1 cellular context compared by ENCODE assay signal in the genomic region with DNA sequence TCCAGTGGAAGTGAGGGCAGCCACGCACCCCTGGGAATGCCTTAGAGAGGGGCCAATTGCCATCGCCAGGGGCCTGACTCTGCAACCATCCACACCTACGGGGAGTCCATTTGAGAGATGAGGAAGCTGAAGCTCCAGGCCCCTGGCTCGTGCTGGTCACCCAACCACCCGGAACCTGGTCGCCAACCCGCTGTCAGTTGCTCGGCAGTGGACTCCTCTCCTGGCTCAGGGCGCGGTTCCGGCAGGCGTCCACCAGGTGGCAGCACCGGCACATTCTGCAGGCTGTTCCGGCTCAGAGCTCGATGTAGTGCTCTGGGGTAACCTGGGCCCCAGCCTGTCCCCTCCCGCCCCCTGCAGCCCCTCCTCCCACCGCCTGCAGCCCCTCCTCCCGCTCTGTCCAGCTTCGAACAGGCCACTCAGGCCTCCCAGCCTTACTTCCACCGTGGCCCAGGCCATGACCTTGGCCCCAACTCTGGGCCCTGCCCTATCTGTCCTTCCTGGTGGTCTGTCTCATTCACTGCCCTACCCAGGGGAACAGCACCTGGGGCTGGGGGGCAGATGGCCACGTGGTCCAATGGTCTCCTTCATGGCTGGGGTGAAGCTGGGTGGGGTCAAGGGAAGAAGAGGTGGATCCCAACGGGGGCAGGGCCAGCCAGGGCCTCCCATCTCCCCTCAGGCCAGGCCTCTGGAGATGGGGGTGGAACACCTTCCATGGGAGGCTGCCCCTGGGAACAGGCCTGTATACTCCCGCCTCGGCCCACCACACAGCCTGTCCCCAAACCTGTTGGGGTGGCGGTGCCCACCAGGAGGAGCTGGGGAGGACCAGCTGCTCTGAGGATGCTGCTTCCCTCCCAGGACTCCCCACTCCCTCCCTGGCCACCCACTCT.
TF ChIP-seq lines count a peak whose summit lies in the region.

No MANE protein-coding gene starts in this region.

TF ChIP-seq in HepG2, 621 proteins besides CTCF, POLR2A, EP300 and RAD21 (continued from another document and continues in another):
- TF ChIP-seq, protein P1, sequence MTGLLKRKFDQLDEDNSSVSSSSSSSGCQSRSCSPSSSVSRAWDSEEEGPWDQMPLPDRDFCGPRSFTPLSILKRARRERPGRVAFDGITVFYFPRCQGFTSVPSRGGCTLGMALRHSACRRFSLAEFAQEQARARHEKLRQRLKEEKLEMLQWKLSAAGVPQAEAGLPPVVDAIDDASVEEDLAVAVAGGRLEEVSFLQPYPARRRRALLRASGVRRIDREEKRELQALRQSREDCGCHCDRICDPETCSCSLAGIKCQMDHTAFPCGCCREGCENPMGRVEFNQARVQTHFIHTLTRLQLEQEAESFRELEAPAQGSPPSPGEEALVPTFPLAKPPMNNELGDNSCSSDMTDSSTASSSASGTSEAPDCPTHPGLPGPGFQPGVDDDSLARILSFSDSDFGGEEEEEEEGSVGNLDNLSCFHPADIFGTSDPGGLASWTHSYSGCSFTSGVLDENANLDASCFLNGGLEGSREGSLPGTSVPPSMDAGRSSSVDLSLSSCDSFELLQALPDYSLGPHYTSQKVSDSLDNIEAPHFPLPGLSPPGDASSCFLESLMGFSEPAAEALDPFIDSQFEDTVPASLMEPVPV (CRISPR knock-in tag; IDR thresholded peaks at IDR 0.05), result no peak; the same call in 1 of the 2 replicates
- TF ChIP-seq, protein P2, sequence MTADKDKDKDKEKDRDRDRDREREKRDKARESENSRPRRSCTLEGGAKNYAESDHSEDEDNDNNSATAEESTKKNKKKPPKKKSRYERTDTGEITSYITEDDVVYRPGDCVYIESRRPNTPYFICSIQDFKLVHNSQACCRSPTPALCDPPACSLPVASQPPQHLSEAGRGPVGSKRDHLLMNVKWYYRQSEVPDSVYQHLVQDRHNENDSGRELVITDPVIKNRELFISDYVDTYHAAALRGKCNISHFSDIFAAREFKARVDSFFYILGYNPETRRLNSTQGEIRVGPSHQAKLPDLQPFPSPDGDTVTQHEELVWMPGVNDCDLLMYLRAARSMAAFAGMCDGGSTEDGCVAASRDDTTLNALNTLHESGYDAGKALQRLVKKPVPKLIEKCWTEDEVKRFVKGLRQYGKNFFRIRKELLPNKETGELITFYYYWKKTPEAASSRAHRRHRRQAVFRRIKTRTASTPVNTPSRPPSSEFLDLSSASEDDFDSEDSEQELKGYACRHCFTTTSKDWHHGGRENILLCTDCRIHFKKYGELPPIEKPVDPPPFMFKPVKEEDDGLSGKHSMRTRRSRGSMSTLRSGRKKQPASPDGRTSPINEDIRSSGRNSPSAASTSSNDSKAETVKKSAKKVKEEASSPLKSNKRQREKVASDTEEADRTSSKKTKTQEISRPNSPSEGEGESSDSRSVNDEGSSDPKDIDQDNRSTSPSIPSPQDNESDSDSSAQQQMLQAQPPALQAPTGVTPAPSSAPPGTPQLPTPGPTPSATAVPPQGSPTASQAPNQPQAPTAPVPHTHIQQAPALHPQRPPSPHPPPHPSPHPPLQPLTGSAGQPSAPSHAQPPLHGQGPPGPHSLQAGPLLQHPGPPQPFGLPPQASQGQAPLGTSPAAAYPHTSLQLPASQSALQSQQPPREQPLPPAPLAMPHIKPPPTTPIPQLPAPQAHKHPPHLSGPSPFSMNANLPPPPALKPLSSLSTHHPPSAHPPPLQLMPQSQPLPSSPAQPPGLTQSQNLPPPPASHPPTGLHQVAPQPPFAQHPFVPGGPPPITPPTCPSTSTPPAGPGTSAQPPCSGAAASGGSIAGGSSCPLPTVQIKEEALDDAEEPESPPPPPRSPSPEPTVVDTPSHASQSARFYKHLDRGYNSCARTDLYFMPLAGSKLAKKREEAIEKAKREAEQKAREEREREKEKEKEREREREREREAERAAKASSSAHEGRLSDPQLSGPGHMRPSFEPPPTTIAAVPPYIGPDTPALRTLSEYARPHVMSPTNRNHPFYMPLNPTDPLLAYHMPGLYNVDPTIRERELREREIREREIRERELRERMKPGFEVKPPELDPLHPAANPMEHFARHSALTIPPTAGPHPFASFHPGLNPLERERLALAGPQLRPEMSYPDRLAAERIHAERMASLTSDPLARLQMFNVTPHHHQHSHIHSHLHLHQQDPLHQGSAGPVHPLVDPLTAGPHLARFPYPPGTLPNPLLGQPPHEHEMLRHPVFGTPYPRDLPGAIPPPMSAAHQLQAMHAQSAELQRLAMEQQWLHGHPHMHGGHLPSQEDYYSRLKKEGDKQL (CRISPR knock-in tag; IDR thresholded peaks at IDR 0.05; ENCODE audit: low read depth), result no peak
- TF ChIP-seq FOXK2 (IDR thresholded peaks at IDR 0.05) (no peak), NCOA1 (CRISPR knock-in tag; IDR thresholded peaks at IDR 0.05) (0 out of 2 replicates have a peak, but pooled peaks have one; percentile 3), ZNF577 (CRISPR knock-in tag; IDR thresholded peaks at IDR 0.05; ENCODE audit: borderline replicate concordance, low read depth) (no peak), KLF11 (CRISPR knock-in tag; IDR thresholded peaks at IDR 0.05) (no peak), EEA1 (CRISPR knock-in tag; IDR thresholded peaks at IDR 0.05; ENCODE audit: borderline replicate concordance) (no peak), BRD4 (CRISPR knock-in tag; IDR thresholded peaks at IDR 0.05) (0 out of 2 replicates have a peak, but pooled peaks have one; percentile 37), FOXM1 (CRISPR knock-in tag; IDR thresholded peaks at IDR 0.05) (no peak), SSRP1 (CRISPR knock-in tag; IDR thresholded peaks at IDR 0.05) (peak; percentile 76; the same call in 1 of the 2 replicates), ZNF329 (CRISPR knock-in tag; IDR thresholded peaks at IDR 0.05; ENCODE audit: low read depth) (no peak), ERF (CRISPR knock-in tag; IDR thresholded peaks at IDR 0.05) (no peak; the same call in 1 of the 2 replicates), SRF (IDR thresholded peaks at IDR 0.05; ENCODE audit: low read depth, low read length) (no peak), PAX8 (CRISPR knock-in tag; IDR thresholded peaks at IDR 0.05; ENCODE audit: borderline replicate concordance) (no peak), XBP1 (CRISPR knock-in tag; IDR thresholded peaks at IDR 0.05) (no peak), ZNF232 (CRISPR knock-in tag; IDR thresholded peaks at IDR 0.05; ENCODE audit: borderline replicate concordance) (no peak), KDM5B (CRISPR knock-in tag; IDR thresholded peaks at IDR 0.05; ENCODE audit: borderline replicate concordance) (peak; percentile 20; the same call in 1 of the 2 replicates), ZNF431 (CRISPR knock-in tag; IDR thresholded peaks at IDR 0.05; ENCODE audit: borderline replicate concordance, low read depth) (0 out of 2 replicates have a peak, but pooled peaks have one; percentile 34), AHR (CRISPR knock-in tag; IDR thresholded peaks at IDR 0.05) (0 out of 2 replicates have a peak, but pooled peaks have one; percentile 16), IKZF1 (IDR thresholded peaks at IDR 0.05) (no peak), ZBTB42 (CRISPR knock-in tag; IDR thresholded peaks at IDR 0.05) (no peak), U2AF2 (IDR thresholded peaks at IDR 0.05; ENCODE audit: low read depth, low read length) (no peak), ZNF724P (CRISPR knock-in tag; IDR thresholded peaks at IDR 0.05; ENCODE audit: borderline replicate concordance) (peak; percentile 94), DPF2 (CRISPR knock-in tag; IDR thresholded peaks at IDR 0.05; ENCODE audit: borderline replicate concordance, low read depth) (no peak), MEIS1 (CRISPR knock-in tag; IDR thresholded peaks at IDR 0.05; ENCODE audit: borderline replicate concordance) (peak; percentile 18; the same call in 1 of the 2 replicates), ZSCAN29 (CRISPR knock-in tag; conservative IDR thresholded peaks at IDR 0.05) (no peak), TAF15 (IDR thresholded peaks at IDR 0.05; ENCODE audit: low read depth, low read length, poor library complexity, severe bottlenecking) (no peak), ZNF205 (CRISPR knock-in tag; IDR thresholded peaks at IDR 0.05) (peak; percentile 22; the same call in 1 of the 2 replicates)
- TF ChIP-seq, protein P3, sequence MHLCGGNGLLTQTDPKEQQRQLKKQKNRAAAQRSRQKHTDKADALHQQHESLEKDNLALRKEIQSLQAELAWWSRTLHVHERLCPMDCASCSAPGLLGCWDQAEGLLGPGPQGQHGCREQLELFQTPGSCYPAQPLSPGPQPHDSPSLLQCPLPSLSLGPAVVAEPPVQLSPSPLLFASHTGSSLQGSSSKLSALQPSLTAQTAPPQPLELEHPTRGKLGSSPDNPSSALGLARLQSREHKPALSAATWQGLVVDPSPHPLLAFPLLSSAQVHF (CRISPR knock-in tag; IDR thresholded peaks at IDR 0.05), result no peak
- TF ChIP-seq, protein P4, sequence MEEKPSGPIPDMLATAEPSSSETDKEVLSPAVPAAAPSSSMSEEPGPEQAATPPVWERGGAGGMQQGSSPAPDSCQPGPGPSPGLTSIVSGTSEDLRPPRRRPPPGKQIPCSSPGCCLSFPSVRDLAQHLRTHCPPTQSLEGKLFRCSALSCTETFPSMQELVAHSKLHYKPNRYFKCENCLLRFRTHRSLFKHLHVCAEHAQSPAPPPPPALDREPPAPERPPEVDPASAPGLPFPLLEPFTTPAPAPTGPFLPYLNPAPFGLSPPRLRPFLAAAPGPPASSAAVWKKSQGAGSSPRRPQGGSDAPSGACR (CRISPR knock-in tag; IDR thresholded peaks at IDR 0.05), result no peak
- TF ChIP-seq, protein P5, sequence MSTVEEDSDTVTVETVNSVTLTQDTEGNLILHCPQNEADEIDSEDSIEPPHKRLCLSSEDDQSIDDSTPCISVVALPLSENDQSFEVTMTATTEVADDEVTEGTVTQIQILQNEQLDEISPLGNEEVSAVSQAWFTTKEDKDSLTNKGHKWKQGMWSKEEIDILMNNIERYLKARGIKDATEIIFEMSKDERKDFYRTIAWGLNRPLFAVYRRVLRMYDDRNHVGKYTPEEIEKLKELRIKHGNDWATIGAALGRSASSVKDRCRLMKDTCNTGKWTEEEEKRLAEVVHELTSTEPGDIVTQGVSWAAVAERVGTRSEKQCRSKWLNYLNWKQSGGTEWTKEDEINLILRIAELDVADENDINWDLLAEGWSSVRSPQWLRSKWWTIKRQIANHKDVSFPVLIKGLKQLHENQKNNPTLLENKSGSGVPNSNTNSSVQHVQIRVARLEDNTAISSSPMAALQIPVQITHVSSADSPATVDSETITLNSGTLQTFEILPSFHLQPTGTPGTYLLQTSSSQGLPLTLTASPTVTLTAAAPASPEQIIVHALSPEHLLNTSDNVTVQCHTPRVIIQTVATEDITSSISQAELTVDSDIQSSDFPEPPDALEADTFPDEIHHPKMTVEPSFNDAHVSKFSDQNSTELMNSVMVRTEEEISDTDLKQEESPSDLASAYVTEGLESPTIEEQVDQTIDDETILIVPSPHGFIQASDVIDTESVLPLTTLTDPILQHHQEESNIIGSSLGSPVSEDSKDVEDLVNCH (CRISPR knock-in tag; IDR thresholded peaks at IDR 0.05), result no peak
- TF ChIP-seq, protein P6, sequence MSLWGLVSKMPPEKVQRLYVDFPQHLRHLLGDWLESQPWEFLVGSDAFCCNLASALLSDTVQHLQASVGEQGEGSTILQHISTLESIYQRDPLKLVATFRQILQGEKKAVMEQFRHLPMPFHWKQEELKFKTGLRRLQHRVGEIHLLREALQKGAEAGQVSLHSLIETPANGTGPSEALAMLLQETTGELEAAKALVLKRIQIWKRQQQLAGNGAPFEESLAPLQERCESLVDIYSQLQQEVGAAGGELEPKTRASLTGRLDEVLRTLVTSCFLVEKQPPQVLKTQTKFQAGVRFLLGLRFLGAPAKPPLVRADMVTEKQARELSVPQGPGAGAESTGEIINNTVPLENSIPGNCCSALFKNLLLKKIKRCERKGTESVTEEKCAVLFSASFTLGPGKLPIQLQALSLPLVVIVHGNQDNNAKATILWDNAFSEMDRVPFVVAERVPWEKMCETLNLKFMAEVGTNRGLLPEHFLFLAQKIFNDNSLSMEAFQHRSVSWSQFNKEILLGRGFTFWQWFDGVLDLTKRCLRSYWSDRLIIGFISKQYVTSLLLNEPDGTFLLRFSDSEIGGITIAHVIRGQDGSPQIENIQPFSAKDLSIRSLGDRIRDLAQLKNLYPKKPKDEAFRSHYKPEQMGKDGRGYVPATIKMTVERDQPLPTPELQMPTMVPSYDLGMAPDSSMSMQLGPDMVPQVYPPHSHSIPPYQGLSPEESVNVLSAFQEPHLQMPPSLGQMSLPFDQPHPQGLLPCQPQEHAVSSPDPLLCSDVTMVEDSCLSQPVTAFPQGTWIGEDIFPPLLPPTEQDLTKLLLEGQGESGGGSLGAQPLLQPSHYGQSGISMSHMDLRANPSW (CRISPR knock-in tag; IDR thresholded peaks at IDR 0.05; ENCODE audit: borderline replicate concordance), result no peak
- TF ChIP-seq, protein P7, sequence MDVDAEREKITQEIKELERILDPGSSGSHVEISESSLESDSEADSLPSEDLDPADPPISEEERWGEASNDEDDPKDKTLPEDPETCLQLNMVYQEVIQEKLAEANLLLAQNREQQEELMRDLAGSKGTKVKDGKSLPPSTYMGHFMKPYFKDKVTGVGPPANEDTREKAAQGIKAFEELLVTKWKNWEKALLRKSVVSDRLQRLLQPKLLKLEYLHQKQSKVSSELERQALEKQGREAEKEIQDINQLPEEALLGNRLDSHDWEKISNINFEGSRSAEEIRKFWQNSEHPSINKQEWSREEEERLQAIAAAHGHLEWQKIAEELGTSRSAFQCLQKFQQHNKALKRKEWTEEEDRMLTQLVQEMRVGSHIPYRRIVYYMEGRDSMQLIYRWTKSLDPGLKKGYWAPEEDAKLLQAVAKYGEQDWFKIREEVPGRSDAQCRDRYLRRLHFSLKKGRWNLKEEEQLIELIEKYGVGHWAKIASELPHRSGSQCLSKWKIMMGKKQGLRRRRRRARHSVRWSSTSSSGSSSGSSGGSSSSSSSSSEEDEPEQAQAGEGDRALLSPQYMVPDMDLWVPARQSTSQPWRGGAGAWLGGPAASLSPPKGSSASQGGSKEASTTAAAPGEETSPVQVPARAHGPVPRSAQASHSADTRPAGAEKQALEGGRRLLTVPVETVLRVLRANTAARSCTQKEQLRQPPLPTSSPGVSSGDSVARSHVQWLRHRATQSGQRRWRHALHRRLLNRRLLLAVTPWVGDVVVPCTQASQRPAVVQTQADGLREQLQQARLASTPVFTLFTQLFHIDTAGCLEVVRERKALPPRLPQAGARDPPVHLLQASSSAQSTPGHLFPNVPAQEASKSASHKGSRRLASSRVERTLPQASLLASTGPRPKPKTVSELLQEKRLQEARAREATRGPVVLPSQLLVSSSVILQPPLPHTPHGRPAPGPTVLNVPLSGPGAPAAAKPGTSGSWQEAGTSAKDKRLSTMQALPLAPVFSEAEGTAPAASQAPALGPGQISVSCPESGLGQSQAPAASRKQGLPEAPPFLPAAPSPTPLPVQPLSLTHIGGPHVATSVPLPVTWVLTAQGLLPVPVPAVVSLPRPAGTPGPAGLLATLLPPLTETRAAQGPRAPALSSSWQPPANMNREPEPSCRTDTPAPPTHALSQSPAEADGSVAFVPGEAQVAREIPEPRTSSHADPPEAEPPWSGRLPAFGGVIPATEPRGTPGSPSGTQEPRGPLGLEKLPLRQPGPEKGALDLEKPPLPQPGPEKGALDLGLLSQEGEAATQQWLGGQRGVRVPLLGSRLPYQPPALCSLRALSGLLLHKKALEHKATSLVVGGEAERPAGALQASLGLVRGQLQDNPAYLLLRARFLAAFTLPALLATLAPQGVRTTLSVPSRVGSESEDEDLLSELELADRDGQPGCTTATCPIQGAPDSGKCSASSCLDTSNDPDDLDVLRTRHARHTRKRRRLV (CRISPR knock-in tag; IDR thresholded peaks at IDR 0.05), result no peak
- TF ChIP-seq, protein P8, sequence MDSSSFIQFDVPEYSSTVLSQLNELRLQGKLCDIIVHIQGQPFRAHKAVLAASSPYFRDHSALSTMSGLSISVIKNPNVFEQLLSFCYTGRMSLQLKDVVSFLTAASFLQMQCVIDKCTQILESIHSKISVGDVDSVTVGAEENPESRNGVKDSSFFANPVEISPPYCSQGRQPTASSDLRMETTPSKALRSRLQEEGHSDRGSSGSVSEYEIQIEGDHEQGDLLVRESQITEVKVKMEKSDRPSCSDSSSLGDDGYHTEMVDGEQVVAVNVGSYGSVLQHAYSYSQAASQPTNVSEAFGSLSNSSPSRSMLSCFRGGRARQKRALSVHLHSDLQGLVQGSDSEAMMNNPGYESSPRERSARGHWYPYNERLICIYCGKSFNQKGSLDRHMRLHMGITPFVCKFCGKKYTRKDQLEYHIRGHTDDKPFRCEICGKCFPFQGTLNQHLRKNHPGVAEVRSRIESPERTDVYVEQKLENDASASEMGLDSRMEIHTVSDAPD (CRISPR knock-in tag; IDR thresholded peaks at IDR 0.05), result no peak
